ENCODE assay signal across 21 cellular contexts in the genomic region with DNA sequence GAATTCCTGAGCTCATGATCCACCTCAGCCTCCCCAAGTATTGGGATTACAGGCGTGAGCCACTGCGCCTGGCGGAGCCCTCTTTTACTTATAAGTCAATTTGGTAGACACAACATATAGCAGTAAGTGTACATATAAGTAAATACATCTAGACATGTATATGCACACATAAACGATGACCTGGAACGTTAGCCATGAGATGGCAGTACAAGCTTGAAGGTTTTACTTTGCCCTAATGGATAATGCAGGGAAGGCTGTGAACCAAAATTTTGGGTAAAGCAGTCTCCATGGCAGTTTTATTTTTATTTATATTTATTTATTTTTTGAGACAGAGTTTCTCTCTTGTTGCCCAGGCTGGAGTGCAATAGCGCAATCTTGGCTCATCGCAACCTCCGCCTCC. TPM values are rescaled to one million over a fixed set of nuclear protein-coding genes. Genes with fewer than 3 reads are reported as not detected.
DNase-seq lines count a peak whose midpoint lies in the region; ATAC-seq and TF ChIP-seq lines count a peak whose summit lies in the region.
"Had no signal": no experiment of that assay in that cellular context is flagged by ENCODE, and none has a peak within 500 bp of the region (broad histone marks: within the 10 kb centered on the region; RNA-seq: fewer than 3 reads in every experiment).

No MANE protein-coding gene starts in this region.

- H3K36me3 ChIP-seq in HCT116 (ENCODE audit: control insufficient read depth in 1 of 2, insufficient read depth in 2 of 2, low read length in 2 of 2) (no peaks in the 10 kb centered on the region), HAP-1 (replicated peaks) (peaks cover 7% of the 10 kb centered on the region)
- H3K36me3 ChIP-seq: BE2C had no signal

- peak; percentile 37; the same call in 1 of the 2 replicates for TF ChIP-seq RAD21 in HCT116 (IDR thresholded peaks at IDR 0.05; ENCODE audit: low read depth)

- H4K20me1 ChIP-seq in HCT116 (ENCODE audit: insufficient read depth) = no peaks in the 10 kb centered on the region; the same call in 1 of the 2 replicates

- intact Hi-C loops in HCT116 (cut with micrococcal nuclease) = no loop called here

- H3K27ac ChIP-seq in HCT116 (ENCODE audit: low read depth, low read length) (no peak overlapping the region), foreskin keratinocyte (no peak overlapping the region)
- H3K27ac ChIP-seq: A549, GM23248, Peyer's patch had no signal

- H3K4me3 ChIP-seq in HCT116 (replicated peaks in 1 of 2; ENCODE audit: low read depth in 1 of 2, low read length in 2 of 2) (no peak overlapping the region), HAP-1 (no peak overlapping the region)
- H3K4me3 ChIP-seq: A549, GM23248, Peyer's patch had no signal

- no peak overlapping the region for H3K4me3 Mint-ChIP-seq in chondrocyte (ENCODE audit: unreplicated experiment)
- H3K4me3 Mint-ChIP-seq: H9; T-helper 1 cell treated with Interleukin-12 subunit alpha and Interleukin-12 subunit beta and Interleukin-4 antibody, amounts not matched to agents 30 μg/mL and 1 μg/mL, for 36 hours had no signal

- no peaks in the 10 kb centered on the region for H3K79me2 ChIP-seq in HCT116 (ENCODE audit: insufficient read depth, low read length)

- no peaks in the 10 kb centered on the region for H3K9me2 ChIP-seq in HCT116 (ENCODE audit: insufficient read depth)

- H3K4me1 Mint-ChIP-seq in chondrocyte (ENCODE audit: low read depth) = peaks cover 19% of the 10 kb centered on the region

- no peaks in the 10 kb centered on the region for H3K9me3 ChIP-seq in HCT116 (ENCODE audit: control insufficient read depth in 1 of 2, insufficient read depth in 1 of 2, low read depth in 1 of 2, low read length in 2 of 2)
- H3K9me3 ChIP-seq in HAP-1 = no peaks in the 10 kb centered on the region
- H3K9me3 ChIP-seq: A549, BE2C, Peyer's patch had no signal

- CTCF ChIA-PET in HCT116 (lab: Charles Lee) = no interaction called here

- peak; percentile 4 for DNase-seq in NCI-H345 (lab: John Stamatoyannopoulos, UW)
- DNase-seq in NCI-H345 treated with DMSO at 0.1 percent for 48 hours (lab: John Stamatoyannopoulos, UW; ENCODE audit: unreplicated experiment) = no peak
- no peak for DNase-seq in HCT116 (ENCODE audit: low read depth, low spot score)
- DNase-seq in chondrocyte (ENCODE audit: low spot score) = no peak
- DNase-seq in foreskin keratinocyte = no peak
- DNase-seq in activated effector memory CD4-positive, alpha-beta T cell treated with anti-CD3 and anti-CD28 coated beads, Interleukin-2, amount 50 U/mL, for 16 hours = no peak
- no peak for DNase-seq in HAP-1 (ENCODE audit: low spot score in 2 of 2)
- DNase-seq: BE2C, GM23248, H9, MM.1S, NCI-H1092 treated with DMSO at 0.1 percent for 48 hours, NCI-H2029 treated with DMSO at 0.1 percent for 48 hours, NCI-H524 treated with DMSO at 0.1 percent for 48 hours, NCI-H82, Peyer's patch, Right ventricle myocardium superior had no signal

- H3K4me2 ChIP-seq in HCT116 (ENCODE audit: low read length) = no peak overlapping the region
- H3K4me2 ChIP-seq: A549 had no signal

- no peak overlapping the region for H2AFZ ChIP-seq in HCT116 (ENCODE audit: low read depth, low read length, poor library complexity, severe bottlenecking)
- H2AFZ ChIP-seq: GM23248 had no signal

- TF ChIP-seq POLR2A in HCT116 (IDR thresholded peaks at IDR 0.05; ENCODE audit: borderline replicate concordance, extremely low read depth, insufficient read depth, insufficient read length) = no peak

- no peak for TF ChIP-seq CTCF in HCT116 (IDR thresholded peaks at IDR 0.05 in 2 of 3, conservative IDR thresholded peaks at IDR 0.05 in 1 of 3; ENCODE audit: borderline replicate concordance in 1 of 3, insufficient read depth in 1 of 3, low read depth in 2 of 3, low read length in 2 of 3)
- peak; percentile 16 for TF ChIP-seq CTCF in chondrocyte (IDR thresholded peaks at IDR 0.05)
- peak; percentile 40 for TF ChIP-seq CTCF in foreskin keratinocyte (conservative IDR thresholded peaks at IDR 0.05)

- H3K27me3 ChIP-seq in HCT116 (ENCODE audit: insufficient read depth, low read length) (no peaks in the 10 kb centered on the region), foreskin keratinocyte (no peaks in the 10 kb centered on the region), HAP-1 (ENCODE audit: low read depth) (no peaks in the 10 kb centered on the region)
- H3K27me3 ChIP-seq: BE2C, Peyer's patch had no signal

- H3K4me1 ChIP-seq in HCT116 (ENCODE audit: control insufficient read depth in 1 of 2, insufficient read depth in 2 of 2, low read length in 2 of 2) (peaks cover 10 to 17% of the 10 kb centered on the region in 2 experiments), foreskin keratinocyte (peaks cover 5% of the 10 kb centered on the region), HAP-1 (no peaks in the 10 kb centered on the region)
- H3K4me1 ChIP-seq: BE2C had no signal

- peaks cover 4% of the 10 kb centered on the region for H3K36me3 Mint-ChIP-seq in chondrocyte (ENCODE audit: low read depth)

- H3K9ac ChIP-seq in HCT116 (ENCODE audit: low read length) = no peak overlapping the region
- H3K9ac ChIP-seq: GM23248 had no signal

- no peaks in the 10 kb centered on the region for H3K9me3 Mint-ChIP-seq in chondrocyte (ENCODE audit: low read depth)
- H3K9me3 Mint-ChIP-seq: T-helper 1 cell treated with Interleukin-12 subunit alpha and Interleukin-12 subunit beta and Interleukin-4 antibody, amounts not matched to agents 30 μg/mL and 1 μg/mL, for 36 hours had no signal

- RAD21 ChIA-PET in HCT116 (lab: Charles Lee; ENCODE audit: low non-redundant PET in 1 of 2, low total read pairs in 2 of 2, uncharacterized antibody in 2 of 2, unreplicated experiment in 2 of 2) = no interaction called here

- no peak overlapping the region for H3K27ac Mint-ChIP-seq in chondrocyte (ENCODE audit: unreplicated experiment)
- H3K27ac Mint-ChIP-seq: H9; T-helper 1 cell treated with Interleukin-12 subunit alpha and Interleukin-12 subunit beta and Interleukin-4 antibody, amounts not matched to agents 30 μg/mL and 1 μg/mL, for 36 hours had no signal

- ATAC-seq in HCT116 (no peak), foreskin keratinocyte (no peak), HG03196 (IDR thresholded peaks at IDR 0.05; ENCODE audit: unreplicated experiment) (no peak)
- ATAC-seq: A549 had no signal

- in situ Hi-C loops in HAP-1 (cut with MboI; ENCODE audit: low sequenced_read_pairs) = no loop called here

- BruUV-seq in HCT116 (replicated peaks; lab: Mats Ljungman, UMichigan) = no TSS peak

- POLR2A ChIA-PET in HCT116 (lab: Charles Lee) = no interaction called here

- H3K27me3 Mint-ChIP-seq in chondrocyte (ENCODE audit: low read depth) = no peaks in the 10 kb centered on the region

TF ChIP-seq in HCT116, 20 proteins besides CTCF, POLR2A, EP300 and RAD21:
- TF ChIP-seq CBX3 (IDR thresholded peaks at IDR 0.05; ENCODE audit: low read depth) (no peak), SRF (IDR thresholded peaks at IDR 0.05; ENCODE audit: low read depth) (no peak), ZFX (IDR thresholded peaks at IDR 0.05) (no peak), ZNF274 (IDR thresholded peaks at IDR 0.05; ENCODE audit: low read depth, low read length) (no peak), MAX (IDR thresholded peaks at IDR 0.05) (no peak), SIN3A (IDR thresholded peaks at IDR 0.05; ENCODE audit: low read depth) (no peak), EZH2 (IDR thresholded peaks at IDR 0.05) (no peak)
TF ChIP-seq in HCT116: peak in this region for 0.

RNA-seq across cellular contexts. Expression of gene GNMT, which starts 2.4 kb away (rescaled TPM):
- 0.57 TPM for total RNA-seq in HCT116 (2021; ENCODE audit: unreplicated experiment)
- 0.17 and 0.31 TPM in 2 replicates for polyA plus RNA-seq in HCT116 (2012)
- total RNA-seq in chondrocyte = 0.53 TPM in 1 of 3 replicates, not detected in the others
- 0.20 and 0.32 TPM in 2 replicates for total RNA-seq in foreskin keratinocyte
- 0.09 and 0.26 TPM in 2 replicates for polyA plus RNA-seq in foreskin keratinocyte
- total RNA-seq: GM23248, LHCN-M2 had no signal
- polyA plus RNA-seq: GM23248 had no signal

RNA-seq across cellular contexts. Expression of gene PEX6, which starts 20.9 kb away (rescaled TPM):
- total RNA-seq in HCT116 (2021; ENCODE audit: unreplicated experiment) (21.4 TPM), chondrocyte (16.0 to 30.5 TPM (median 17.0 TPM) in 3 replicates), foreskin keratinocyte (10.3 and 20.5 TPM in 2 replicates)
- polyA plus RNA-seq in HCT116 (2012) = 15.2 and 15.9 TPM in 2 replicates
- polyA plus RNA-seq in foreskin keratinocyte = 8.1 and 15.3 TPM in 2 replicates

RNA-seq across cellular contexts. Expression of gene PPP2R5D, which starts 26.2 kb away (rescaled TPM):
- total RNA-seq in HCT116 (2021; ENCODE audit: unreplicated experiment) (49.6 TPM), chondrocyte (34.0 to 40.4 TPM (median 39.3 TPM) in 3 replicates), foreskin keratinocyte (42.9 and 44.4 TPM in 2 replicates)
- polyA plus RNA-seq in HCT116 (2012) = 61.5 and 69.2 TPM in 2 replicates
- 36.4 and 37.7 TPM in 2 replicates for polyA plus RNA-seq in foreskin keratinocyte

RNA-seq across cellular contexts. Expression of gene CNPY3, which starts 28.8 kb away (rescaled TPM):
- total RNA-seq in HCT116 (2021; ENCODE audit: unreplicated experiment) = 49.1 TPM
- 55.2 and 60.5 TPM in 2 replicates for polyA plus RNA-seq in HCT116 (2012)
- total RNA-seq in chondrocyte = 41.0 to 57.9 TPM (median 45.5 TPM) in 3 replicates
- total RNA-seq in foreskin keratinocyte = 34.5 and 38.7 TPM in 2 replicates
- polyA plus RNA-seq in foreskin keratinocyte = 49.0 and 49.5 TPM in 2 replicates

RNA-seq across cellular contexts. Expression of gene PTCRA, which starts 42.3 kb away (rescaled TPM):
- total RNA-seq in HCT116 (2021; ENCODE audit: unreplicated experiment) = not detected
- polyA plus RNA-seq in HCT116 (2012) = 0.10 TPM in 1 of 2 replicates, not detected in the other
- total RNA-seq in chondrocyte = not detected in 3 replicates
- not detected in 2 replicates for total RNA-seq in foreskin keratinocyte
- polyA plus RNA-seq in foreskin keratinocyte = not detected in 2 replicates
- total RNA-seq: GM23248, H9, LHCN-M2, Peyer's patch, Right ventricle myocardium superior had no signal
- polyA plus RNA-seq: A549, GM23248 had no signal

Comparison
In these comparisons a context has a peak if more than half of its experiments do, and no peak if none do; other contexts are left out.
1. CTCF ChIP-seq: peak in chondrocyte (single experiment) and foreskin keratinocyte (single experiment); none in HCT116 (0 of 3).